Comparison of ENCODE assay signal across 9 cellular contexts in the genomic region with DNA sequence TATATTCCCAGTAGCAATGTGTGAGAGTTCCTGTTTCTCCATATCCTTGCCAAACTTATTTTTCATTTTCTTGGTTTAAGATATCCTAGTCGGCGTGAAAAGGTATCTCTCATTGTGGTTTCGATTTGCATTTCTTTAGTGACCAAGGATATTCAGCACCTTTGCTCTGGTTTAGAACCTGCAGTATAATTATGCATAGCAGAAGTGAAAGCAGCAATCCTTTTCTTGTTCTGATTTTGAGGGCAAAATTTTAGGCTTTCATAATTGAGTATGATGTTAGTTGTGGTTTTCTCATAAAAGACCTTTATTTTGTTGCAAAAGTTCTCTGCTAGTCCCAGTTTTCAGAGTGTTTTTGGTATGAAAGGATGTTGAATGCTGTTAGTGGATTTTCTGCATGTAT.
DNase-seq lines count a peak whose midpoint lies in the region; ATAC-seq and TF ChIP-seq lines count a peak whose summit lies in the region.
"Had no signal": no experiment of that assay in that cellular context is flagged by ENCODE, and none has a peak within 500 bp of the region (broad histone marks: within the 10 kb centered on the region; RNA-seq: fewer than 3 reads in every experiment).

No MANE protein-coding gene starts in this region.

- no peak overlapping the region for H3K4me3 ChIP-seq in brain microvascular endothelial cell (ENCODE audit: low read depth, low read length)

- no peaks in the 10 kb centered on the region for H3K27me3 Mint-ChIP-seq in activated CD4-positive, alpha-beta memory T cell treated with anti-CD3 and anti-CD28 coated beads, Interleukin-2, amount 10 ng/mL, durations not matched to agents 7 days and 5 days

- no peak overlapping the region for H3K27ac Mint-ChIP-seq in activated CD4-positive, alpha-beta memory T cell treated with anti-CD3 and anti-CD28 coated beads, Interleukin-2, amount 10 ng/mL, durations not matched to agents 7 days and 5 days
- H3K27ac Mint-ChIP-seq: activated CD8-positive, alpha-beta T cell treated with anti-CD3 and anti-CD28 coated beads, Interleukin-2, amount 10 ng/mL, durations not matched to agents 7 days and 5 days had no signal

- H3K27me3 ChIP-seq in brain microvascular endothelial cell (replicated peaks): no peaks in the 10 kb centered on the region

- in situ Hi-C loops in brain microvascular endothelial cell (cut with HindIII; ENCODE audit: low pct_ligation_motif_present, low sequenced_read_pairs): no loop called here

- TF ChIP-seq CTCF in brain microvascular endothelial cell (IDR thresholded peaks at IDR 0.05; ENCODE audit: low read depth, low read length, missing control alignments): no peak

- no peaks in the 10 kb centered on the region for H3K36me3 ChIP-seq in brain microvascular endothelial cell (replicated peaks)

- POLR2A ChIA-PET in activated CD4-positive, alpha-beta memory T cell treated with anti-CD3 and anti-CD28 coated beads, Interleukin-2, amount 10 ng/mL, durations not matched to agents 7 days and 5 days (lab: Charles Lee): no interaction called here

- peak; percentile 84 for ATAC-seq in GM18508 (IDR thresholded peaks at IDR 0.05; ENCODE audit: insufficient read depth, unreplicated experiment)
- peak; percentile 81 for ATAC-seq in GM21367 (IDR thresholded peaks at IDR 0.05; ENCODE audit: unreplicated experiment)
- peak; percentile 80 for ATAC-seq in HG03108 (IDR thresholded peaks at IDR 0.05; ENCODE audit: unreplicated experiment)
- ATAC-seq: activated CD8-positive, alpha-beta T cell treated with anti-CD3 and anti-CD28 coated beads, Interleukin-2, amount 10 ng/mL, durations not matched to agents 7 days and 5 days had no signal

- no peak overlapping the region for H3K27ac ChIP-seq in brain microvascular endothelial cell

- H3K9me3 Mint-ChIP-seq in activated CD4-positive, alpha-beta memory T cell treated with anti-CD3 and anti-CD28 coated beads, Interleukin-2, amount 10 ng/mL, durations not matched to agents 7 days and 5 days: no peaks in the 10 kb centered on the region

- peak overlapping the region; percentile 6 for H3K4me3 Mint-ChIP-seq in activated CD4-positive, alpha-beta memory T cell treated with anti-CD3 and anti-CD28 coated beads, Interleukin-2, amount 10 ng/mL, durations not matched to agents 7 days and 5 days
- H3K4me3 Mint-ChIP-seq: activated CD8-positive, alpha-beta T cell treated with anti-CD3 and anti-CD28 coated beads, Interleukin-2, amount 10 ng/mL, durations not matched to agents 7 days and 5 days had no signal

- no peaks in the 10 kb centered on the region for H3K36me3 Mint-ChIP-seq in activated CD4-positive, alpha-beta memory T cell treated with anti-CD3 and anti-CD28 coated beads, Interleukin-2, amount 10 ng/mL, durations not matched to agents 7 days and 5 days (ENCODE audit: low read depth)

- DNase-seq in activated CD4-positive, alpha-beta memory T cell treated with anti-CD3 and anti-CD28 coated beads, Interleukin-2, amount 10 ng/mL, durations not matched to agents 7 days and 5 days: no peak
- DNase-seq in brain microvascular endothelial cell (no peak), DMS53 (lab: John Stamatoyannopoulos, UW) (no peak), dermis blood vessel endothelial cell (no peak)
- DNase-seq in stimulated activated naive CD4-positive, alpha-beta T cell treated with Interleukin-2 at 50 U/mL for 16 hours (lab: John Stamatoyannopoulos, UW): no peak
- DNase-seq: activated CD8-positive, alpha-beta T cell treated with anti-CD3 and anti-CD28 coated beads, Interleukin-2, amount 10 ng/mL, durations not matched to agents 7 days and 5 days had no signal

- CTCF ChIA-PET in activated CD4-positive, alpha-beta memory T cell treated with anti-CD3 and anti-CD28 coated beads, Interleukin-2, amount 10 ng/mL, durations not matched to agents 7 days and 5 days (lab: Charles Lee): no interaction called here

- peaks cover 19% of the 10 kb centered on the region for H3K4me1 Mint-ChIP-seq in activated CD4-positive, alpha-beta memory T cell treated with anti-CD3 and anti-CD28 coated beads, Interleukin-2, amount 10 ng/mL, durations not matched to agents 7 days and 5 days
